15 cellular contexts compared by ENCODE assay signal in genomic region chr4:105613326-105613725, GRCh38.
DNase-seq lines count a peak whose midpoint lies in the region; FAIRE-seq and TF ChIP-seq lines count a peak whose summit lies in the region.
"Had no signal": no experiment of that assay in that cellular context is flagged by ENCODE, and none has a peak within 500 bp of the region (broad histone marks: within the 10 kb centered on the region; RNA-seq: fewer than 3 reads in every experiment).

No MANE protein-coding gene starts in this region.

- no peak overlapping the region for H3K27ac ChIP-seq in RWPE1
- H3K27ac ChIP-seq: sigmoid colon, tibial nerve had no signal

- DNase-seq in COLO668 (lab: John Stamatoyannopoulos, UW; ENCODE audit: unreplicated experiment) = peak; percentile 64
- DNase-seq in NCI-H1417 (lab: John Stamatoyannopoulos, UW) = peak in 2 of 3 experiments; percentile 64 to 90
- peak; percentile 84 for DNase-seq in NCI-H69 (lab: John Stamatoyannopoulos, UW)
- no peak for DNase-seq in HUDEP-2 (lab: John Stamatoyannopoulos, UW; ENCODE audit: unreplicated experiment in 76 of 76)
- no peak for DNase-seq in GM12891 (ENCODE audit: insufficient read length, low spot score)
- no peak for DNase-seq in HuH-7.5 (ENCODE audit: low spot score)
- no peak for DNase-seq in RWPE1 (ENCODE audit: low spot score)
- DNase-seq: activated CD4-positive, alpha-beta T cell treated with anti-CD3 and anti-CD28 coated beads, Interleukin-2, amount 50 U/mL, for 1 hour; activated naive CD8-positive, alpha-beta T cell treated with anti-CD3 and anti-CD28 coated beads, Interleukin-2, amount 50 U/mL, for 24 hours; activated T-cell treated with anti-CD3 and anti-CD28 coated beads, Interleukin-2, amount 50 U/mL, for 1 hour; endodermal cell; sigmoid colon; stimulated activated CD4-positive, alpha-beta T cell treated with anti-CD3 and anti-CD28 coated beads, Interleukin-4, amount 100 ng/mL, for 1 hour had no signal

- POLR2A ChIA-PET in RWPE1 (lab: Yijun Ruan, JAX; ENCODE audit: low non-redundant PET) = no interaction called here

- TF ChIP-seq CTCF in RWPE1 (conservative IDR thresholded peaks at IDR 0.05; ENCODE audit: low read depth) = no peak

- no peak for TF ChIP-seq POLR2A in GM12891 (IDR thresholded peaks at IDR 0.05; ENCODE audit: low read depth, low read length)

- FAIRE-seq in islet of Langerhans (lab: Jason Lieb, UNC) (peak; percentile 93), GM12891 (lab: Jason Lieb, UNC) (no peak)

- CTCF ChIA-PET in RWPE1 (lab: Yijun Ruan, JAX) = interaction anchor here (0.6 to 0.7 kb wide), 2 partner anchors 61 to 310 kb away, joined by 3 to 5 read pairs; partner anchors contain the start of gene ARHGEF38

TF ChIP-seq in GM12891, 5 proteins besides CTCF, POLR2A, EP300 and RAD21:
- no peak for TF ChIP-seq TAF1 (IDR thresholded peaks at IDR 0.05; ENCODE audit: low read depth, low read length)
- no peak for TF ChIP-seq SPI1 (IDR thresholded peaks at IDR 0.05; ENCODE audit: low read depth, low read length)
- TF ChIP-seq PAX5 (IDR thresholded peaks at IDR 0.05; ENCODE audit: insufficient read depth, low read length, severe bottlenecking) = no peak

Comparison
In these comparisons a context has a peak if more than half of its experiments do, and no peak if none do; other contexts are left out.
1. DNase-seq: peak in COLO668 (single experiment), NCI-H1417 (2 of 3) and NCI-H69 (single experiment); none in HUDEP-2 (0 of 76), GM12891 (single experiment), HuH-7.5 (single experiment) and RWPE1 (single experiment).